Comparison of ENCODE assay signal across 8 cellular contexts in genomic region chr16:88686062-88686438, GRCh38. TPM values are rescaled to one million over a fixed set of nuclear protein-coding genes. Genes with fewer than 3 reads are reported as not detected.
DNase-seq lines count a peak whose midpoint lies in the region; ATAC-seq and TF ChIP-seq lines count a peak whose summit lies in the region.

No MANE protein-coding gene starts in this region.

- H4K20me1 ChIP-seq in GM23248 (ENCODE audit: insufficient read depth), result no peaks in the 10 kb centered on the region

- H3K9ac ChIP-seq in GM23248, result no peak overlapping the region

- peak overlapping the region; percentile 49 for H3K4me2 ChIP-seq in GM23248 (ENCODE audit: unreplicated experiment)

- TF ChIP-seq POLR2A in transverse colon (IDR thresholded peaks at IDR 0.05), result no peak

- DNase-seq in DMS53 treated with DMSO at 0.1 percent for 48 hours (lab: John Stamatoyannopoulos, UW; ENCODE audit: unreplicated experiment) (peak; percentile 37), GM23248 (peak; percentile 37), NCI-H345 treated with DMSO at 0.1 percent for 48 hours (lab: John Stamatoyannopoulos, UW; ENCODE audit: unreplicated experiment) (peak; percentile 27), brain microvascular endothelial cell (no peak), lower lobe of right lung (peak; percentile 74), transverse colon (peak; percentile 64), GM10266 (ENCODE audit: extremely low spot score) (no peak), activated gamma-delta T cell (lab: John Stamatoyannopoulos, UW) (no peak)

- in situ Hi-C loops in GM23248 (cut with MboI) (no loop called here), brain microvascular endothelial cell (cut with HindIII; ENCODE audit: low pct_ligation_motif_present, low sequenced_read_pairs) (loop anchor here (10.0 kb wide), 1 partner anchor 99 kb away; the partner anchor contains the start of gene PIEZO1), transverse colon (cut with MboI; ENCODE audit: low pct_ligation_motif_present in 1 of 4, low pct_unique_long_range_greater_than_20kb in 1 of 4, low sequenced_read_pairs in 3 of 4) (no loop called here)

- H3K4me3 ChIP-seq in GM23248 (peak overlapping the region; percentile 59), brain microvascular endothelial cell (ENCODE audit: low read depth, low read length) (peak overlapping the region; percentile 47), lower lobe of right lung (peak overlapping the region; percentile 78), transverse colon (peak overlapping the region; percentile 16 to 58 (median 44))

- H2AFZ ChIP-seq in GM23248, result peak overlapping the region; percentile 42

- H3K36me3 ChIP-seq in GM23248 (ENCODE audit: low read depth) (no peaks in the 10 kb centered on the region), brain microvascular endothelial cell (replicated peaks) (no peaks in the 10 kb centered on the region), lower lobe of right lung (no peaks in the 10 kb centered on the region), transverse colon (no peaks in the 10 kb centered on the region)

- no peaks in the 10 kb centered on the region for H3K4me1 ChIP-seq in GM23248 (ENCODE audit: insufficient read depth)
- H3K4me1 ChIP-seq in lower lobe of right lung, result peaks cover 55% of the 10 kb centered on the region
- peaks cover 0 to 29% (median 20%) of the 10 kb centered on the region in 4 donors for H3K4me1 ChIP-seq in transverse colon

- no peak for TF ChIP-seq CTCF in brain microvascular endothelial cell (IDR thresholded peaks at IDR 0.05; ENCODE audit: low read depth, low read length, missing control alignments)
- no peak for TF ChIP-seq CTCF in lower lobe of right lung (IDR thresholded peaks at IDR 0.05)
- no peak for TF ChIP-seq CTCF in transverse colon (IDR thresholded peaks at IDR 0.05)
- no peak for TF ChIP-seq CTCF in GM10266 (IDR thresholded peaks at IDR 0.05; ENCODE audit: control insufficient read depth, insufficient read depth, low read depth, missing control alignments)

- intact Hi-C loops in lower lobe of right lung (cut with DNase I) (no loop called here), transverse colon (cut with DNase I; ENCODE audit: low total_unique reads) (no loop called here)

- WGBS in GM23248 (ENCODE audit: low coverage in 1 of 2, low lambda C conversion rate in 2 of 2, missing lambda C conversion rate in 2 of 2), 2 experiments, result 2% methylated on average over 12 to 22 of the region's 25 CpGs
- 0% methylated on average over 6 of the region's 25 CpGs; no CpG with 5 or more reads in 1 of the 2 donors for WGBS in transverse colon (ENCODE audit: low coverage in 1 of 2), 2 donors

- no peak for TF ChIP-seq EP300 in transverse colon (IDR thresholded peaks at IDR 0.05; ENCODE audit: low read depth)

- H3K27me3 ChIP-seq in GM23248 (replicated peaks; ENCODE audit: insufficient read depth) (peaks cover 18% of the 10 kb centered on the region), brain microvascular endothelial cell (replicated peaks) (peaks cover 2% of the 10 kb centered on the region), lower lobe of right lung (ENCODE audit: low read depth) (peaks cover 58% of the 10 kb centered on the region), transverse colon (peaks cover 85% of the 10 kb centered on the region)

- H3K79me2 ChIP-seq in GM23248 (ENCODE audit: insufficient read depth), result no peaks in the 10 kb centered on the region

- H3K9me2 ChIP-seq in GM23248 (ENCODE audit: insufficient read depth), result no peaks in the 10 kb centered on the region

- H3K27ac ChIP-seq in GM23248 (no peak overlapping the region), brain microvascular endothelial cell (no peak overlapping the region), lower lobe of right lung (peak overlapping the region; percentile 78), transverse colon (peak overlapping the region; percentile 58 to 63 (median 60))

- no peaks in the 10 kb centered on the region for H3K9me3 ChIP-seq in GM23248 (ENCODE audit: low read depth)
- no peaks in the 10 kb centered on the region for H3K9me3 ChIP-seq in lower lobe of right lung
- H3K9me3 ChIP-seq in transverse colon, result no peaks in the 10 kb centered on the region

- H3F3A ChIP-seq in GM23248 (ENCODE audit: insufficient read depth), result no peaks in the 10 kb centered on the region

- peak; percentile 77 for ATAC-seq in lower lobe of right lung

RNA-seq across cellular contexts. Expression of gene SNAI3, which starts 0.3 kb away (rescaled TPM):
- total RNA-seq in GM23248 (2014; rRNA removed; shearing (Covaris generic)), result not detected in 2 replicates
- polyA plus RNA-seq in GM23248 (2016; fragmentation: Nextera tagmentation; extraction: Ambion mirVana), result 0.35 and 0.71 TPM in 2 replicates
- total RNA-seq in lower lobe of right lung (6.1 TPM), transverse colon (1 to 10 TPM in 1 of 4 donors, under 1 TPM in 2, not detected in 1; 0.27 to 2.9 (median 0.75) TPM)

RNA-seq across cellular contexts. Expression of gene RNF166, which starts 20.2 kb away (rescaled TPM):
- 13.7 and 14.6 TPM in 2 replicates for total RNA-seq in GM23248 (2014; rRNA removed; shearing (Covaris generic))
- 8.2 and 8.9 TPM in 2 replicates for polyA plus RNA-seq in GM23248 (2016; fragmentation: Nextera tagmentation; extraction: Ambion mirVana)
- total RNA-seq in lower lobe of right lung, result 61.9 TPM
- 10 to 100 TPM; 10.3 to 15.3 (median 14.4) TPM for total RNA-seq in transverse colon

RNA-seq across cellular contexts. Expression of gene CTU2, which starts 20.3 kb away (rescaled TPM):
- total RNA-seq in GM23248 (2014; rRNA removed; shearing (Covaris generic)), result 20.4 and 22.3 TPM in 2 replicates
- 16.1 and 17.1 TPM in 2 replicates for polyA plus RNA-seq in GM23248 (2016; fragmentation: Nextera tagmentation; extraction: Ambion mirVana)
- total RNA-seq in lower lobe of right lung, result 14.5 TPM
- total RNA-seq in transverse colon, result 1 to 10 TPM in 3 of 4 donors, not detected in 1; 2.8 to 5.6 (median 4.2) TPM

RNA-seq across cellular contexts. Expression of gene MVD, which starts 23.2 kb away (rescaled TPM):
- 25.0 and 29.1 TPM in 2 replicates for total RNA-seq in GM23248 (2014; rRNA removed; shearing (Covaris generic))
- polyA plus RNA-seq in GM23248 (2016; fragmentation: Nextera tagmentation; extraction: Ambion mirVana), result 27.4 and 28.6 TPM in 2 replicates
- total RNA-seq in lower lobe of right lung, result 71.8 TPM
- total RNA-seq in transverse colon, result 10 to 100 TPM; 20.5 to 75.6 (median 47.3) TPM

RNA-seq across cellular contexts. Expression of gene CYBA, which starts 35.2 kb away (rescaled TPM):
- 332 and 338 TPM in 2 replicates for total RNA-seq in GM23248 (2014; rRNA removed; shearing (Covaris generic))
- 270 and 283 TPM in 2 replicates for polyA plus RNA-seq in GM23248 (2016; fragmentation: Nextera tagmentation; extraction: Ambion mirVana)
- total RNA-seq in lower lobe of right lung, result 371 TPM
- total RNA-seq in transverse colon, result 100 to 1,000 TPM; 258 to 306 (median 291) TPM

Comparison
In these comparisons a context has a peak if more than half of its experiments do, and no peak if none do; other contexts are left out.
1. DNase-seq: peak in DMS53 treated with DMSO at 0.1 percent for 48 hours (single experiment), GM23248 (single experiment), NCI-H345 treated with DMSO at 0.1 percent for 48 hours (single experiment), lower lobe of right lung (single experiment) and transverse colon (single experiment); none in brain microvascular endothelial cell (single experiment), GM10266 (single experiment) and activated gamma-delta T cell (single experiment).
2. H3K27ac ChIP-seq: peak in lower lobe of right lung (single experiment) and transverse colon (4 of 4); none in GM23248 (single experiment) and brain microvascular endothelial cell (single experiment).
3. Peak in every context shown above with its lines, with median percentiles within 50 percentile points of each other: H3K4me3 ChIP-seq.